In genomic region chr3:179250803-179251476, GRCh38 we compare ENCODE assay signal across 26 cellular contexts.
"Had no signal": no experiment of that assay in that cellular context is flagged by ENCODE, and none has a peak within 500 bp of the region (broad histone marks: within the 10 kb centered on the region; RNA-seq: fewer than 3 reads in every experiment).

A gene with protein sequence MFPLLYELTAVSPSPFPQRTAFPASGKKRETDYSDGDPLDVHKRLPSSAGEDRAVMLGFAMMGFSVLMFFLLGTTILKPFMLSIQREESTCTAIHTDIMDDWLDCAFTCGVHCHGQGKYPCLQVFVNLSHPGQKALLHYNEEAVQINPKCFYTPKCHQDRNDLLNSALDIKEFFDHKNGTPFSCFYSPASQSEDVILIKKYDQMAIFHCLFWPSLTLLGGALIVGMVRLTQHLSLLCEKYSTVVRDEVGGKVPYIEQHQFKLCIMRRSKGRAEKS (minus strand): TSS chr3:179251114. CDS start chr3:179250990, 124 bp downstream.

- H3K4me3 ChIP-seq: adrenal gland, lung, psoas muscle, right atrium auricular region, thoracic aorta had no signal

- H3K27me3 ChIP-seq: adrenal gland, brain microvascular endothelial cell, neutrophil, right atrium auricular region had no signal

- H3K4me1 ChIP-seq: adrenal gland, psoas muscle, right atrium auricular region had no signal

- H3K27ac ChIP-seq: adrenal gland, brain microvascular endothelial cell, neutrophil, psoas muscle, right atrium auricular region, thoracic aorta, VCaP had no signal

- H3K9me3 ChIP-seq: adrenal gland, neutrophil, psoas muscle, right atrium auricular region, thoracic aorta had no signal

- ATAC-seq: activated CD4-positive, CD25-positive, alpha-beta regulatory T cell treated with anti-CD3 and anti-CD28 coated beads, Interleukin-2, amount 50 U/mL, for 24 hours; esophagus mucosa; psoas muscle had no signal

- H3K36me3 ChIP-seq: adrenal gland, brain microvascular endothelial cell, neutrophil, thoracic aorta had no signal

- DNase-seq: activated CD4-positive, alpha-beta T cell treated with anti-CD3 and anti-CD28 coated beads for 48 hours; activated CD4-positive, alpha-beta T cell treated with anti-CD3 and anti-CD28 coated beads, Interleukin-2, amount 50 U/mL, for 48 hours; activated CD8-positive, alpha-beta memory T cell treated with anti-CD3 and anti-CD28 coated beads for 24 hours; activated effector memory CD4-positive, alpha-beta T cell treated with Interleukin-2 at 50 U/mL for 16 hours; activated naive CD4-positive, alpha-beta T cell treated with Interleukin-2 at 50 U/mL for 16 hours; activated naive CD8-positive, alpha-beta T cell treated with anti-CD3 and anti-CD28 coated beads for 36 hours; adrenal gland; aorta; brain microvascular endothelial cell; cortex of kidney; foreskin fibroblast; head of caudate nucleus; hypothalamus; immature natural killer cell; kidney; psoas muscle; stimulated activated CD4-positive, alpha-beta T cell treated with anti-CD3 and anti-CD28 coated beads, Interleukin-2, amount 100 ng/mL, for 48 hours; T-helper 9 cell; trophoblast cell had no signal
